18 cellular contexts compared by ENCODE assay signal in genomic region chr11:114563077-114563476, GRCh38. TPM values are rescaled to one million over a fixed set of nuclear protein-coding genes. Genes with fewer than 3 reads are reported as not detected.
DNase-seq lines count a peak whose midpoint lies in the region; ATAC-seq, FAIRE-seq and TF ChIP-seq lines count a peak whose summit lies in the region.
"Had no signal": no experiment of that assay in that cellular context is flagged by ENCODE, and none has a peak within 500 bp of the region (broad histone marks: within the 10 kb centered on the region; RNA-seq: fewer than 3 reads in every experiment).

No MANE protein-coding gene starts in this region.

- no peak for TF ChIP-seq CTCF in Caco-2 (IDR thresholded peaks at IDR 0.05; ENCODE audit: insufficient read depth in 1 of 2, low read depth in 1 of 2, low read length in 1 of 2, severe bottlenecking in 1 of 2, unreplicated experiment in 1 of 2)
- TF ChIP-seq CTCF in bronchial epithelial cell (IDR thresholded peaks at IDR 0.05; ENCODE audit: insufficient read depth, low read length, severe bottlenecking): no peak
- TF ChIP-seq CTCF in mesothelial cell of epicardium (IDR thresholded peaks at IDR 0.05; ENCODE audit: unreplicated experiment): no peak

- POLR2A ChIA-PET in Caco-2 (lab: Charles Lee): no interaction called here

- no peaks in the 10 kb centered on the region; the same call in 1 of the 2 replicates for H3K27me3 ChIP-seq in Caco-2 (replicated peaks; ENCODE audit: control insufficient read depth, insufficient read depth, low read length)
- no peaks in the 10 kb centered on the region for H3K27me3 ChIP-seq in bronchial epithelial cell (ENCODE audit: control insufficient read depth, insufficient read depth, low read length)
- H3K27me3 ChIP-seq: ascending aorta, esophagus squamous epithelium had no signal

- H3K27me3 Mint-ChIP-seq in Caco-2 (ENCODE audit: insufficient read depth, unreplicated experiment): no peaks in the 10 kb centered on the region
- H3K27me3 Mint-ChIP-seq in mesothelial cell of epicardium (ENCODE audit: low read depth): no peaks in the 10 kb centered on the region

- H3K36me3 Mint-ChIP-seq in Caco-2 (ENCODE audit: insufficient read depth, unreplicated experiment) (no peaks in the 10 kb centered on the region), mesothelial cell of epicardium (no peaks in the 10 kb centered on the region)

- H3K9me3 Mint-ChIP-seq in Caco-2 (ENCODE audit: unreplicated experiment) (no peaks in the 10 kb centered on the region), mesothelial cell of epicardium (peaks cover 8% of the 10 kb centered on the region)

- ATAC-seq in esophagus mucosa (no peak), GM21360 (IDR thresholded peaks at IDR 0.05; ENCODE audit: unreplicated experiment) (no peak)
- ATAC-seq: left lobe of liver; naive thymus-derived CD4-positive, alpha-beta T cell; psoas muscle had no signal

- H3K36me3 ChIP-seq in Caco-2 (ENCODE audit: control insufficient read depth, insufficient read depth, low read length) (no peaks in the 10 kb centered on the region), bronchial epithelial cell (ENCODE audit: control insufficient read depth, insufficient read depth, low read length) (no peaks in the 10 kb centered on the region)
- H3K36me3 ChIP-seq: ascending aorta, esophagus squamous epithelium had no signal

- no peak for DNase-seq in Caco-2
- peak; percentile 31 for DNase-seq in HTR-8/SVneo (ENCODE audit: insufficient read length, low spot score)
- peak; percentile 36 for DNase-seq in bronchial epithelial cell (ENCODE audit: low read depth)
- no peak for DNase-seq in mesothelial cell of epicardium (ENCODE audit: low spot score in 2 of 2, unreplicated experiment in 2 of 2)
- no peak for DNase-seq in central memory CD4-positive, alpha-beta T cell
- no peak for DNase-seq in H4 (ENCODE audit: low spot score)
- DNase-seq: AML-193; esophagus squamous epithelium; naive thymus-derived CD4-positive, alpha-beta T cell; NCI-H1930; PC-9; psoas muscle; substantia nigra had no signal

- intact Hi-C loops in Caco-2 (cut with micrococcal nuclease; ENCODE audit: unreplicated experiment): loop anchor here (10.0 kb wide), 1 partner anchor 278 kb away; no protein-coding TSS in a partner anchor

- FAIRE-seq in HTR-8/SVneo (lab: Jason Lieb, UNC) (no peak), bronchial epithelial cell (lab: Jason Lieb, UNC) (no peak)

- H3K4me3 ChIP-seq in Caco-2 (ENCODE audit: low read depth, low read length) (no peak overlapping the region), bronchial epithelial cell (ENCODE audit: low read depth, low read length) (no peak overlapping the region)
- H3K4me3 ChIP-seq: ascending aorta, esophagus squamous epithelium, PC-9, psoas muscle had no signal

- peaks cover 36% of the 10 kb centered on the region for H3K4me1 Mint-ChIP-seq in Caco-2 (ENCODE audit: low read depth, unreplicated experiment)
- H3K4me1 Mint-ChIP-seq in mesothelial cell of epicardium: peaks cover 16% of the 10 kb centered on the region
- H3K4me1 Mint-ChIP-seq: naive thymus-derived CD4-positive, alpha-beta T cell had no signal

- 0 out of 2 replicates have a peak, but pooled peaks cover 2% of the 10 kb centered on the region for H3K9me3 ChIP-seq in Caco-2
- H3K9me3 ChIP-seq: ascending aorta, esophagus squamous epithelium, psoas muscle had no signal

- peaks cover 30% of the 10 kb centered on the region for H3K4me1 ChIP-seq in Caco-2
- H3K4me1 ChIP-seq: ascending aorta, esophagus squamous epithelium, psoas muscle had no signal

- no TSS peak for BruUV-seq in Caco-2 (replicated peaks; lab: Mats Ljungman, UMichigan)

- H3K27ac Mint-ChIP-seq in Caco-2 (ENCODE audit: unreplicated experiment) (peak overlapping the region; percentile 3), mesothelial cell of epicardium (peak overlapping the region; percentile 14)
- H3K27ac Mint-ChIP-seq: naive thymus-derived CD4-positive, alpha-beta T cell had no signal

- H3K4me3 Mint-ChIP-seq in Caco-2 (ENCODE audit: unreplicated experiment) (peak overlapping the region; percentile 11), mesothelial cell of epicardium (no peak overlapping the region)
- H3K4me3 Mint-ChIP-seq: naive thymus-derived CD4-positive, alpha-beta T cell had no signal

- CTCF ChIA-PET in Caco-2 (lab: Charles Lee): interaction anchor here (0.6 kb wide), 1 partner anchor 172 kb away, joined by 3 read pairs; no protein-coding TSS in a partner anchor

RNA-seq across cellular contexts. Expression of gene NXPE1, which starts 3.4 kb away (rescaled TPM):
- total RNA-seq in Caco-2 (2022) (not detected in 2 replicates), bronchial epithelial cell (not detected in 2 replicates), mesothelial cell of epicardium (not detected in 3 replicates), esophagus mucosa (not detected)
- total RNA-seq in H4 (2014; rRNA removed; shearing (Covaris generic)): not detected in 2 replicates
- total RNA-seq: ascending aorta; dermis microvascular lymphatic vessel endothelial cell; esophagus squamous epithelium; left lobe of liver; naive thymus-derived CD4-positive, alpha-beta T cell; PC-9 had no signal

RNA-seq across cellular contexts. Expression of gene NXPE4, which starts 32.5 kb away (rescaled TPM):
- total RNA-seq in Caco-2 (2022): not detected in 2 replicates
- total RNA-seq in bronchial epithelial cell: not detected in 2 replicates
- not detected in 3 replicates for total RNA-seq in mesothelial cell of epicardium
- total RNA-seq in esophagus mucosa: not detected
- not detected in 2 replicates for total RNA-seq in H4 (2014; rRNA removed; shearing (Covaris generic))
- total RNA-seq: ascending aorta; dermis microvascular lymphatic vessel endothelial cell; left lobe of liver; naive thymus-derived CD4-positive, alpha-beta T cell; PC-9; psoas muscle had no signal

Comparison
In these comparisons a context has a peak if more than half of its experiments do, and no peak if none do; other contexts are left out.
1. DNase-seq: peak in HTR-8/SVneo (single experiment) and bronchial epithelial cell (single experiment); none in Caco-2 (0 of 2), mesothelial cell of epicardium (0 of 2), central memory CD4-positive, alpha-beta T cell (single experiment) and H4 (single experiment).